ENCODE assay signal across 10 cellular contexts in genomic region chr1:101314244-101314643, GRCh38.
DNase-seq lines count a peak whose midpoint lies in the region; ATAC-seq and TF ChIP-seq lines count a peak whose summit lies in the region.
"Had no signal": no experiment of that assay in that cellular context is flagged by ENCODE, and none has a peak within 500 bp of the region (broad histone marks: within the 10 kb centered on the region; RNA-seq: fewer than 3 reads in every experiment).

No MANE protein-coding gene starts in this region.

- TF ChIP-seq RAD21 in IMR-90 (IDR thresholded peaks at IDR 0.05; ENCODE audit: low read length) = no peak

- no peaks in the 10 kb centered on the region for H3K9me3 Mint-ChIP-seq in endothelial cell (ENCODE audit: unreplicated experiment)

- no peak overlapping the region for H4K91ac ChIP-seq in IMR-90 (ENCODE audit: insufficient read depth, low read depth, low read length)

- no peak overlapping the region for H3K4ac ChIP-seq in IMR-90 (ENCODE audit: low read depth, low read length)

- no peaks in the 10 kb centered on the region for H4K20me1 ChIP-seq in IMR-90 (ENCODE audit: insufficient read depth, low read length)
- no peaks in the 10 kb centered on the region for H4K20me1 ChIP-seq in hepatocyte (ENCODE audit: insufficient read depth, poor library complexity, severe bottlenecking)

- H3K18ac ChIP-seq in IMR-90 (ENCODE audit: low read depth, low read length) = no peak overlapping the region

- dilution Hi-C loops in IMR-90 (cut with HindIII; ENCODE audit: low sequenced_read_pairs, unreplicated experiment) = no loop called here

- intact Hi-C loops in IMR-90 (cut with micrococcal nuclease) (no loop called here), A673 (cut with micrococcal nuclease; ENCODE audit: unreplicated experiment) (no loop called here)

- no peak overlapping the region for H4K8ac ChIP-seq in IMR-90 (ENCODE audit: low read depth in 2 of 2, low read length in 2 of 2)

- no peak overlapping the region for H2AK9ac ChIP-seq in IMR-90 (replicated peaks; ENCODE audit: low read depth, low read length, poor library complexity)

- H3K9me2 ChIP-seq in hepatocyte (replicated peaks; ENCODE audit: insufficient read depth) = no peaks in the 10 kb centered on the region

- WGBS in IMR-90 (ENCODE audit: extremely low coverage in 2 of 2, insufficient read length in 1 of 2), 2 experiments = 100% methylated on average over 1 of the region's 2 CpGs; no CpG with 5 or more reads in 1 of the 2 experiments
- 94% methylated on average over 2 of the region's 2 CpGs for WGBS in hepatocyte (ENCODE audit: low lambda C conversion rate, missing lambda C conversion rate)

- ATAC-seq in GM21717 (IDR thresholded peaks at IDR 0.05; ENCODE audit: unreplicated experiment) = peak; percentile 36
- peak; percentile 52; the same call in 1 of the 2 replicates for ATAC-seq in IMR-90 (ENCODE audit: low read depth)

- no peaks in the 10 kb centered on the region for H3K27me3 Mint-ChIP-seq in endothelial cell (ENCODE audit: unreplicated experiment)

- H3K4me2 ChIP-seq in IMR-90 (ENCODE audit: low read depth, low read length) (no peak overlapping the region), hepatocyte (no peak overlapping the region)

- no peak overlapping the region for H3K4me3 ChIP-seq in GM12865 (ENCODE audit: low read depth, low read length)
- no peak overlapping the region for H3K4me3 ChIP-seq in IMR-90 (ENCODE audit: insufficient read depth, low read depth, low read length)
- H3K4me3 ChIP-seq in hepatocyte = no peak overlapping the region
- no peak overlapping the region for H3K4me3 ChIP-seq in A673 (ENCODE audit: low read depth, low read length, poor library complexity, severe bottlenecking)

- H2BK120ac ChIP-seq in IMR-90 (ENCODE audit: low read depth, low read length) = no peak overlapping the region

- H2AK5ac ChIP-seq in IMR-90 (ENCODE audit: low read depth, low read length) = no peak overlapping the region

- POLR2A ChIA-PET in IMR-90 (lab: Charles Lee; ENCODE audit: unreplicated experiment) (no interaction called here), A673 (lab: Charles Lee; ENCODE audit: low non-redundant PET) (no interaction called here)

- no peak overlapping the region for H2AFZ ChIP-seq in IMR-90 (replicated peaks; ENCODE audit: low read length, poor library complexity)
- H2AFZ ChIP-seq in hepatocyte = no peak overlapping the region

- no peaks in the 10 kb centered on the region for H3K9me1 ChIP-seq in IMR-90 (ENCODE audit: insufficient read depth, low read length)

- H3K27ac ChIP-seq in IMR-90 (ENCODE audit: insufficient read depth, low read length) (no peak overlapping the region), hepatocyte (no peak overlapping the region), A673 (ENCODE audit: low read depth, low read length, poor library complexity, severe bottlenecking) (no peak overlapping the region)

- H2BK20ac ChIP-seq in IMR-90 (ENCODE audit: low read depth, low read length) = no peak overlapping the region

- H3K27ac Mint-ChIP-seq in endothelial cell (ENCODE audit: unreplicated experiment) = no peak overlapping the region

- DNase-seq in GM12865 (ENCODE audit: low read depth) (peak; percentile 50), IMR-90 (peak; percentile 62), hepatocyte (ENCODE audit: low spot score) (peak; percentile 20), A673 (ENCODE audit: low spot score) (no peak), endothelial cell (ENCODE audit: low spot score) (no peak), NCI-H345 treated with DMSO at 0.1 percent for 48 hours (lab: John Stamatoyannopoulos, UW; ENCODE audit: unreplicated experiment) (no peak), iPS-NIHi11 (ENCODE audit: low spot score) (no peak)
- DNase-seq: activated CD8-positive, alpha-beta memory T cell treated with anti-CD3 and anti-CD28 coated beads, Interleukin-2, amount 50 U/mL, for 48 hours; NCI-H69 had no signal

- no peak overlapping the region for H2BK5ac ChIP-seq in IMR-90 (ENCODE audit: low read depth, low read length, poor library complexity, severe bottlenecking)

- H3K36me3 ChIP-seq in IMR-90 (ENCODE audit: control insufficient read depth, insufficient read depth, low read length) (no peaks in the 10 kb centered on the region), hepatocyte (replicated peaks; ENCODE audit: insufficient read depth, low read depth) (no peaks in the 10 kb centered on the region), A673 (ENCODE audit: insufficient read depth, low read length, poor library complexity, severe bottlenecking) (no peaks in the 10 kb centered on the region)

- no peak overlapping the region for H3K14ac ChIP-seq in IMR-90 (replicated peaks; ENCODE audit: low read depth, low read length)

- no peaks in the 10 kb centered on the region for H3K79me1 ChIP-seq in IMR-90 (ENCODE audit: low read depth in 1 of 2, low read length in 2 of 2)

- TF ChIP-seq POLR2A in IMR-90 (IDR thresholded peaks at IDR 0.05; ENCODE audit: low read depth, low read length) = no peak

- TF ChIP-seq CTCF in GM12865 (IDR thresholded peaks at IDR 0.05; ENCODE audit: insufficient read depth, low read depth, low read length, missing control alignments) (no peak), IMR-90 (conservative IDR thresholded peaks at IDR 0.05; ENCODE audit: low read depth, low read length) (no peak), hepatocyte (IDR thresholded peaks at IDR 0.05; ENCODE audit: poor library complexity) (no peak), A673 (conservative IDR thresholded peaks at IDR 0.05; ENCODE audit: low read depth, low read length) (no peak), endothelial cell (IDR thresholded peaks at IDR 0.05; ENCODE audit: unreplicated experiment) (no peak)

- CTCF ChIA-PET in IMR-90 (lab: Yijun Ruan, JAX) (no interaction called here), A673 (lab: Charles Lee) (no interaction called here)

- in situ Hi-C loops in IMR-90 (cut with MboI; ENCODE audit: low sequenced_read_pairs) = loop anchor here (5.0 kb wide), 1 partner anchor 33 kb away; no protein-coding TSS in a partner anchor

- no peaks in the 10 kb centered on the region for H3K79me2 ChIP-seq in hepatocyte

- H3K36me3 Mint-ChIP-seq in endothelial cell (ENCODE audit: low read depth, unreplicated experiment) = no peaks in the 10 kb centered on the region

- H4K5ac ChIP-seq in IMR-90 (ENCODE audit: low read depth, low read length) = no peak overlapping the region

- H3K4me3 Mint-ChIP-seq in endothelial cell (ENCODE audit: unreplicated experiment) = no peak overlapping the region

- BruUV-seq in IMR-90 (replicated peaks; lab: Mats Ljungman, UMichigan) (no TSS peak), A673 (replicated peaks; lab: Mats Ljungman, UMichigan) (no TSS peak)

- peaks cover 44% of the 10 kb centered on the region for H3K27me3 ChIP-seq in IMR-90 (ENCODE audit: control insufficient read depth, insufficient read depth, low read length)
- H3K27me3 ChIP-seq in hepatocyte = peaks cover 19% of the 10 kb centered on the region
- no peaks in the 10 kb centered on the region for H3K27me3 ChIP-seq in A673 (replicated peaks; ENCODE audit: insufficient read depth, low read depth, low read length, poor library complexity)

- no peaks in the 10 kb centered on the region for H3K4me1 ChIP-seq in IMR-90 (ENCODE audit: control insufficient read depth, insufficient read depth, low read length)
- peaks cover 12% of the 10 kb centered on the region for H3K4me1 ChIP-seq in hepatocyte (ENCODE audit: insufficient read depth)
- H3K4me1 ChIP-seq in A673 (ENCODE audit: insufficient read depth, low read length, poor library complexity, severe bottlenecking) = peaks cover 4% of the 10 kb centered on the region

- no peak overlapping the region for H3K9ac ChIP-seq in IMR-90 (ENCODE audit: low read depth, low read length)

- H3K56ac ChIP-seq in IMR-90 (ENCODE audit: extremely low read depth, insufficient read depth, low read length) = no peak overlapping the region

- H3K9me3 ChIP-seq in IMR-90 (ENCODE audit: control insufficient read depth, insufficient read depth, low read length) = no peaks in the 10 kb centered on the region
- no peaks in the 10 kb centered on the region for H3K9me3 ChIP-seq in hepatocyte (ENCODE audit: low read depth)
- no peaks in the 10 kb centered on the region for H3K9me3 ChIP-seq in A673 (ENCODE audit: low read depth, low read length, poor library complexity, severe bottlenecking)

- no peak overlapping the region for H2BK15ac ChIP-seq in IMR-90 (ENCODE audit: low read depth, low read length)

- no peak overlapping the region for H3K23ac ChIP-seq in IMR-90 (ENCODE audit: low read depth, low read length)

- H3K4me1 Mint-ChIP-seq in endothelial cell (ENCODE audit: unreplicated experiment) = peaks cover 21% of the 10 kb centered on the region

TF ChIP-seq in IMR-90, 13 proteins besides CTCF, POLR2A, EP300 and RAD21:
- TF ChIP-seq RFX5 (IDR thresholded peaks at IDR 0.05; ENCODE audit: low read depth, low read length) (no peak), FOS (IDR thresholded peaks at IDR 0.05; ENCODE audit: low read depth, low read length) (peak; percentile 40; the same call in 1 of the 2 replicates)

Comparison
In these comparisons a context has a peak if more than half of its experiments do, and no peak if none do; other contexts are left out.
1. DNase-seq: peak in GM12865 (single experiment), IMR-90 (single experiment) and hepatocyte (single experiment); none in A673 (single experiment), endothelial cell (single experiment), NCI-H345 treated with DMSO at 0.1 percent for 48 hours (single experiment) and iPS-NIHi11 (single experiment).